Comparison of ENCODE assay signal across 2 cellular contexts in genomic region chr9:13587581-13587980, GRCh38.
TF ChIP-seq lines count a peak whose summit lies in the region.

No MANE protein-coding gene starts in this region.

TF ChIP-seq in H1, 55 proteins besides CTCF, POLR2A, EP300 and RAD21:
- TF ChIP-seq CREB1 (IDR thresholded peaks at IDR 0.05): no peak
- no peak for TF ChIP-seq POLR2AphosphoS5 (IDR thresholded peaks at IDR 0.05; ENCODE audit: low read depth, low read length)
- no peak for TF ChIP-seq CHD2 (IDR thresholded peaks at IDR 0.05; ENCODE audit: low read length)

TF ChIP-seq in HepG2, 621 proteins besides CTCF, POLR2A, EP300 and RAD21:
- no peak for TF ChIP-seq ZNF784 (CRISPR knock-in tag; IDR thresholded peaks at IDR 0.05; ENCODE audit: borderline replicate concordance)
- TF ChIP-seq ZNF557 (CRISPR knock-in tag; IDR thresholded peaks at IDR 0.05): no peak
- no peak for TF ChIP-seq GATAD2A (CRISPR knock-in tag; IDR thresholded peaks at IDR 0.05)
- TF ChIP-seq CBX5 (CRISPR knock-in tag; IDR thresholded peaks at IDR 0.05; ENCODE audit: borderline replicate concordance): no peak
- no peak for TF ChIP-seq ZBTB14 (CRISPR knock-in tag; IDR thresholded peaks at IDR 0.05)
- no peak for TF ChIP-seq LCORL (IDR thresholded peaks at IDR 0.05)
- no peak for TF ChIP-seq LCORL (CRISPR knock-in tag; IDR thresholded peaks at IDR 0.05)
- TF ChIP-seq THAP7 (CRISPR knock-in tag; IDR thresholded peaks at IDR 0.05): no peak
- no peak for TF ChIP-seq HNRNPH1 (optimal IDR thresholded peaks at IDR 0.05; ENCODE audit: low read depth, low read length)
- TF ChIP-seq MED8 (CRISPR knock-in tag; IDR thresholded peaks at IDR 0.05; ENCODE audit: insufficient replicate concordance): no peak
- TF ChIP-seq ZNF652 (CRISPR knock-in tag; IDR thresholded peaks at IDR 0.05; ENCODE audit: borderline replicate concordance, low read depth): no peak
- TF ChIP-seq ZMAT3 (CRISPR knock-in tag; conservative IDR thresholded peaks at IDR 0.05): no peak
- no peak for TF ChIP-seq ZNF224 (CRISPR knock-in tag; IDR thresholded peaks at IDR 0.05)
- TF ChIP-seq TP53 (CRISPR knock-in tag; conservative IDR thresholded peaks at IDR 0.05): no peak
- no peak for TF ChIP-seq ATF7-NPFF (CRISPR knock-in tag; IDR thresholded peaks at IDR 0.05; ENCODE audit: low read depth)
- TF ChIP-seq BATF2 (CRISPR knock-in tag; IDR thresholded peaks at IDR 0.05): no peak
- no peak for TF ChIP-seq ZBTB7A (CRISPR knock-in tag; IDR thresholded peaks at IDR 0.05)
- no peak for TF ChIP-seq KLF16 (CRISPR knock-in tag; IDR thresholded peaks at IDR 0.05)
- no peak for TF ChIP-seq PHF8 (CRISPR knock-in tag; IDR thresholded peaks at IDR 0.05)
- TF ChIP-seq ZBTB49 (CRISPR knock-in tag; IDR thresholded peaks at IDR 0.05; ENCODE audit: borderline replicate concordance): no peak
- TF ChIP-seq TOE1 (CRISPR knock-in tag; IDR thresholded peaks at IDR 0.05): no peak
TF ChIP-seq in HepG2: peak in this region for 0.
